ENCODE assay signal across 1 cellular context in the genomic region with DNA sequence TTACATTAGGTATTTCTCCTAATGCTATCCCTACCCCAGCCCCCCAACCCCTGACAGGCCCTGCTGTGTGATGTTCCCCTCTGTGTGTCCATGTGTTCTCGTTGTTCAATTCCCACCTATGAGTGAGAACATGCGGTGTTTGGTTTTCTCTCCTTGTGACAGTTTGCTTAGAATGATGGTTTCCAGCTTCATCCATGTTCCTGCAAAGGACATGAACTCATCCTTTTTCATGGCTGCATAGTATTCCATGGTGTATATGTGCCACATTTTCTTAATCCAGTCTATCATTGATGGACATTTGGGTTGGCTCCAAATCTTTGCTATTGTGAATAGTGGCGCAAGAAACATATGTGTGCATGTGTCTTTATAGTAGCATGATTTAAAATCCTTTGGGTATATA.
TF ChIP-seq lines count a peak whose summit lies in the region.

No MANE protein-coding gene starts in this region.

TF ChIP-seq in HEK293, 187 proteins besides CTCF, POLR2A, EP300 and RAD21 (continued from another document):
- TF ChIP-seq, protein P1, sequence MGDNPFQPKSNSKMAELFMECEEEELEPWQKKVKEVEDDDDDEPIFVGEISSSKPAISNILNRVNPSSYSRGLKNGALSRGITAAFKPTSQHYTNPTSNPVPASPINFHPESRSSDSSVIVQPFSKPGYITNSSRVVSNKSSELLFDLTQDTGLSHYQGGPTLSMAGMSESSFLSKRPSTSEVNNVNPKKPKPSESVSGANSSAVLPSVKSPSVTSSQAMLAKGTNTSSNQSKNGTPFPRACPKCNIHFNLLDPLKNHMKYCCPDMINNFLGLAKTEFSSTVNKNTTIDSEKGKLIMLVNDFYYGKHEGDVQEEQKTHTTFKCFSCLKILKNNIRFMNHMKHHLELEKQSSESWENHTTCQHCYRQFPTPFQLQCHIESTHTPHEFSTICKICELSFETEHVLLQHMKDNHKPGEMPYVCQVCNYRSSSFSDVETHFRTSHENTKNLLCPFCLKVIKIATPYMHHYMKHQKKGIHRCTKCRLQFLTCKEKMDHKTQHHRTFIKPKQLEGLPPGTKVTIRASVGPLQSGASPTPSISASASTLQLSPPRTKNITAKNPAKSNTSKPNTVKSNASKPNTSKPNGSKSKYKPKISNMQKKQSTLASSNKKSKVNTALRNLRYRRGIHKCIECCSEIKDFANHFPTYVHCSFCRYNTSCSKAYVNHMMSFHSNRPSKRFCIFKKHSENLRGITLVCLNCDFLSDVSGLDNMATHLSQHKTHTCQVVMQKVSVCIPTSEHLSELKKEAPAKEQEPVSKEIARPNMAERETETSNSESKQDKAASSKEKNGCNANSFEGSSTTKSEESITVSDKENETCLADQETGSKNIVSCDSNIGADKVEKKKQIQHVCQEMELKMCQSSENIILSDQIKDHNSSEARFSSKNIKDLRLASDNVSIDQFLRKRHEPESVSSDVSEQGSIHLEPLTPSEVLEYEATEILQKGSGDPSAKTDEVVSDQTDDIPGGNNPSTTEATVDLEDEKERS (tag by site-specific recombination; IDR thresholded peaks at IDR 0.05): 0 out of 2 replicates have a peak, but pooled peaks have one; percentile 64
